Comparison of ENCODE assay signal across 18 cellular contexts in genomic region chr7:143393267-143394041, GRCh38. TPM values are rescaled to one million over a fixed set of nuclear protein-coding genes. Genes with fewer than 3 reads are reported as not detected.
DNase-seq lines count a peak whose midpoint lies in the region; ATAC-seq, FAIRE-seq and TF ChIP-seq lines count a peak whose summit lies in the region.
"Had no signal": no experiment of that assay in that cellular context is flagged by ENCODE, and none has a peak within 500 bp of the region (broad histone marks: within the 10 kb centered on the region; RNA-seq: fewer than 3 reads in every experiment).

No MANE protein-coding gene starts in this region.

- TF ChIP-seq CTCF in astrocyte (IDR thresholded peaks at IDR 0.05; ENCODE audit: insufficient read depth, low read depth, low read length) (no peak), kidney (IDR thresholded peaks at IDR 0.05; ENCODE audit: borderline replicate concordance, extremely low read depth, insufficient read depth) (no peak)

- no peaks in the 10 kb centered on the region for H3K27me3 Mint-ChIP-seq in activated T-cell treated with anti-CD3 and anti-CD28 coated beads, Interleukin-2, amount 50 U/mL, for 24 hours
- H3K27me3 Mint-ChIP-seq in astrocyte (ENCODE audit: low read depth, unreplicated experiment) = peaks cover 3% of the 10 kb centered on the region

- intact Hi-C loops in kidney (cut with DNase I) = no loop called here

- H3K4me3 Mint-ChIP-seq in activated T-cell treated with anti-CD3 and anti-CD28 coated beads, Interleukin-2, amount 50 U/mL, for 24 hours = no peak overlapping the region
- no peak overlapping the region for H3K4me3 Mint-ChIP-seq in astrocyte (ENCODE audit: unreplicated experiment)

- H3K9me3 ChIP-seq in astrocyte (ENCODE audit: insufficient read depth, low read depth, low read length) (no peaks in the 10 kb centered on the region), stomach smooth muscle (ENCODE audit: control insufficient read depth in 2 of 2, low read length in 2 of 2) (no peaks in the 10 kb centered on the region), kidney (ENCODE audit: control insufficient read depth in 1 of 2, low read length in 2 of 2) (no peaks in the 10 kb centered on the region)
- H3K9me3 ChIP-seq: tibial artery had no signal

- no peaks in the 10 kb centered on the region for H3K9me3 Mint-ChIP-seq in activated T-cell treated with anti-CD3 and anti-CD28 coated beads, Interleukin-2, amount 50 U/mL, for 24 hours
- peaks cover 4% of the 10 kb centered on the region for H3K9me3 Mint-ChIP-seq in astrocyte (ENCODE audit: unreplicated experiment)

- peaks cover 67% of the 10 kb centered on the region for H3K36me3 Mint-ChIP-seq in activated T-cell treated with anti-CD3 and anti-CD28 coated beads, Interleukin-2, amount 50 U/mL, for 24 hours (ENCODE audit: low read depth)
- H3K36me3 Mint-ChIP-seq in astrocyte (ENCODE audit: low read depth, unreplicated experiment) = peaks cover 20% of the 10 kb centered on the region

- no peak overlapping the region for H2AFZ ChIP-seq in astrocyte (ENCODE audit: low read depth, low read length)

- H3K27me3 ChIP-seq in astrocyte (ENCODE audit: insufficient read depth, low read length) (no peaks in the 10 kb centered on the region), stomach smooth muscle (ENCODE audit: control insufficient read depth in 1 of 2, insufficient read depth in 2 of 2, low read length in 2 of 2) (no peaks in the 10 kb centered on the region)
- H3K27me3 ChIP-seq: tibial artery had no signal

- H3K36me3 ChIP-seq in astrocyte (ENCODE audit: insufficient read depth, low read length) (peaks cover 29% of the 10 kb centered on the region), stomach smooth muscle (ENCODE audit: control insufficient read depth in 2 of 2, insufficient read depth in 2 of 2, low read length in 2 of 2) (peaks cover 22 to 34% of the 10 kb centered on the region in 2 donors), kidney (ENCODE audit: control insufficient read depth in 1 of 2, insufficient read depth in 2 of 2, low read length in 2 of 2) (peaks cover 8 to 16% of the 10 kb centered on the region in 2 donors)

- no peak overlapping the region for H3K27ac ChIP-seq in astrocyte (ENCODE audit: low read depth, low read length)
- H3K27ac ChIP-seq in stomach smooth muscle (ENCODE audit: low read length) = peak overlapping the region; percentile 31
- no peak overlapping the region for H3K27ac ChIP-seq in kidney (ENCODE audit: low read depth in 2 of 2, low read length in 2 of 2)

- FAIRE-seq in astrocyte (lab: Jason Lieb, UNC) (no peak), kidney (lab: Jason Lieb, UNC) (no peak)
- FAIRE-seq: GM12892, GM19239 had no signal

- H3K9ac ChIP-seq in astrocyte (ENCODE audit: low read length) (no peak overlapping the region), stomach smooth muscle (ENCODE audit: low read length in 2 of 2) (no peak overlapping the region), kidney (ENCODE audit: low read length in 2 of 2) (no peak overlapping the region)

- peaks cover 62% of the 10 kb centered on the region for H4K20me1 ChIP-seq in astrocyte (ENCODE audit: insufficient read depth, low read length)

- H3K79me2 ChIP-seq in astrocyte (ENCODE audit: insufficient read depth, low read length) = peaks cover 23% of the 10 kb centered on the region

- ATAC-seq in left lobe of liver = peak; percentile 12

- DNase-seq in activated T-cell treated with anti-CD3 and anti-CD28 coated beads, Interleukin-2, amount 50 U/mL, for 24 hours = peak; percentile 27
- DNase-seq in activated T-cell treated with anti-CD3 and anti-CD28 coated beads, Interleukin-2, amount 50 U/mL, for 48 hours = no peak
- DNase-seq in astrocyte (ENCODE audit: low read depth) (no peak), left lobe of liver (ENCODE audit: low spot score) (peak; percentile 83), kidney (no peak), HUDEP-2 (lab: John Stamatoyannopoulos, UW; ENCODE audit: unreplicated experiment in 76 of 76) (no peak)
- DNase-seq in activated CD8-positive, alpha-beta memory T cell treated with anti-CD3 and anti-CD28 coated beads, Interleukin-2, amount 50 U/mL, for 48 hours = no peak
- DNase-seq: ACHN; activated effector memory CD4-positive, alpha-beta T cell treated with anti-CD3 and anti-CD28 coated beads, Interleukin-2, amount 50 U/mL, for 16 hours; glutamatergic neuron; GOT3; NCI-H1694 treated with DMSO at 0.1 percent for 48 hours; SW 1271 had no signal

- H3K4me2 ChIP-seq in astrocyte (ENCODE audit: low read length) = no peak overlapping the region

- H3K4me1 ChIP-seq in astrocyte (ENCODE audit: insufficient read depth, low read length) (peaks cover 31% of the 10 kb centered on the region), stomach smooth muscle (ENCODE audit: control insufficient read depth, insufficient read depth, low read length) (peaks cover 50% of the 10 kb centered on the region), kidney (ENCODE audit: control insufficient read depth in 1 of 2, insufficient read depth in 1 of 2, low read depth in 1 of 2, low read length in 2 of 2) (peaks cover 0 to 24% of the 10 kb centered on the region in 2 donors)

- H3K27ac Mint-ChIP-seq in activated T-cell treated with anti-CD3 and anti-CD28 coated beads, Interleukin-2, amount 50 U/mL, for 24 hours = peak overlapping the region; percentile 59
- peak overlapping the region; percentile 66 for H3K27ac Mint-ChIP-seq in astrocyte (ENCODE audit: unreplicated experiment)

- H3K4me3 ChIP-seq in astrocyte (ENCODE audit: insufficient read depth, low read depth, low read length) = no peak overlapping the region
- no peak overlapping the region for H3K4me3 ChIP-seq in stomach smooth muscle (ENCODE audit: low read length in 2 of 2)
- H3K4me3 ChIP-seq in kidney (ENCODE audit: low read length in 2 of 2) = no peak overlapping the region
- H3K4me3 ChIP-seq: tibial artery had no signal

- peaks cover 25% of the 10 kb centered on the region for H3K4me1 Mint-ChIP-seq in activated T-cell treated with anti-CD3 and anti-CD28 coated beads, Interleukin-2, amount 50 U/mL, for 24 hours (ENCODE audit: low read depth)
- H3K4me1 Mint-ChIP-seq in astrocyte (ENCODE audit: low read depth, unreplicated experiment) = peaks cover 26% of the 10 kb centered on the region

RNA-seq across cellular contexts. Expression of gene ZYX, which starts 12.3 kb away (rescaled TPM):
- total RNA-seq in astrocyte (477 and 523 TPM in 2 replicates), left lobe of liver (33.8 TPM), kidney (193 TPM)
- polyA plus RNA-seq in kidney (ENCODE audit: insufficient read depth, low read depth, low replicate concordance) = 50.1 TPM

RNA-seq across cellular contexts. Expression of gene EPHA1, which starts 15.2 kb away (rescaled TPM):
- total RNA-seq in astrocyte = 0.96 and 2.6 TPM in 2 replicates
- total RNA-seq in left lobe of liver = 39.6 TPM
- total RNA-seq in kidney = 22.3 TPM
- 6.9 TPM for polyA plus RNA-seq in kidney (ENCODE audit: insufficient read depth, low read depth, low replicate concordance)

RNA-seq across cellular contexts. Expression of gene FAM131B, which starts 30.9 kb away (rescaled TPM):
- total RNA-seq in astrocyte (7.6 and 8.0 TPM in 2 replicates), left lobe of liver (0.38 TPM), kidney (0.82 TPM)
- polyA plus RNA-seq in kidney (ENCODE audit: insufficient read depth, low read depth, low replicate concordance) = 0.19 TPM

RNA-seq across cellular contexts. Expression of gene TAS2R60, which starts 49.8 kb away (rescaled TPM):
- not detected in 2 replicates for total RNA-seq in astrocyte
- 0.38 TPM for total RNA-seq in left lobe of liver
- total RNA-seq in kidney = not detected
- not detected for polyA plus RNA-seq in kidney (ENCODE audit: insufficient read depth, low read depth, low replicate concordance)
- total RNA-seq: renal cortical epithelial cell had no signal

Comparison
In these comparisons a context has a peak if more than half of its experiments do, and no peak if none do; other contexts are left out.
1. DNase-seq: peak in activated T-cell treated with anti-CD3 and anti-CD28 coated beads, Interleukin-2, amount 50 U/mL, for 24 hours (single experiment) and left lobe of liver (single experiment); none in activated T-cell treated with anti-CD3 and anti-CD28 coated beads, Interleukin-2, amount 50 U/mL, for 48 hours (0 of 2), astrocyte (single experiment), activated CD8-positive, alpha-beta memory T cell treated with anti-CD3 and anti-CD28 coated beads, Interleukin-2, amount 50 U/mL, for 48 hours (single experiment), kidney (single experiment) and HUDEP-2 (0 of 76).